Comparison of ENCODE assay signal across 31 cellular contexts in genomic region chr9:102445906-102446305, GRCh38.
"Had no signal": no experiment of that assay in that cellular context is flagged by ENCODE, and none has a peak within 500 bp of the region (broad histone marks: within the 10 kb centered on the region; RNA-seq: fewer than 3 reads in every experiment).

No MANE protein-coding gene starts in this region.

- FAIRE-seq: astrocyte, bronchial epithelial cell had no signal

- H2AFZ ChIP-seq: hepatocyte had no signal

- H3K4me3 Mint-ChIP-seq: activated B cell treated with CpG ODN at 0.5 μM for 24 hours; activated CD8-positive, alpha-beta T cell treated with anti-CD3 and anti-CD28 coated beads for 36 hours; activated naive CD8-positive, alpha-beta T cell; activated T-cell treated with anti-CD3 and anti-CD28 coated beads, Interleukin-2, amount 50 U/mL, for 4 hours; activated T-helper 17 cell treated with anti-CD3 and anti-CD28 coated beads, Interleukin-2, amount 50 U/mL, for 72 hours; central memory CD8-positive, alpha-beta T cell; dendritic cell treated with granulocyte-macrophage colony-stimulating factor and Interleukin-4, amounts not matched to agents 40 ng/mL and 50 ng/mL, for 4 days; T-helper 17 cell had no signal

- H3K36me3 Mint-ChIP-seq: activated naive CD8-positive, alpha-beta T cell had no signal

- H3K4me2 ChIP-seq: hepatocyte had no signal

- H3K36me3 ChIP-seq: brain microvascular endothelial cell, esophagus muscularis mucosa, gastrocnemius medialis, heart right ventricle had no signal

- H3K27ac ChIP-seq: brain microvascular endothelial cell, coronary artery, dorsolateral prefrontal cortex, esophagus muscularis mucosa, foreskin keratinocyte, gastrocnemius medialis, heart right ventricle, hepatocyte had no signal

- H3K79me2 ChIP-seq: hepatocyte had no signal

- ATAC-seq: activated CD4-positive, CD25-positive, alpha-beta regulatory T cell treated with anti-CD3 and anti-CD28 coated beads, Interleukin-2, amount 50 U/mL, for 24 hours; activated CD8-positive, alpha-beta T cell treated with anti-CD3 and anti-CD28 coated beads for 36 hours; activated T-cell treated with anti-CD3 and anti-CD28 coated beads, Interleukin-2, amount 50 U/mL, for 4 hours; activated T-helper 17 cell treated with anti-CD3 and anti-CD28 coated beads, Interleukin-2, amount 50 U/mL, for 72 hours; foreskin keratinocyte; gastrocnemius medialis; heart right ventricle; T-helper 17 cell had no signal

- H3K4me3 ChIP-seq: coronary artery, dorsolateral prefrontal cortex, esophagus muscularis mucosa, gastrocnemius medialis, heart right ventricle, hepatocyte had no signal

- H3K27me3 Mint-ChIP-seq: activated B cell treated with CpG ODN at 0.5 μM for 24 hours; activated CD8-positive, alpha-beta T cell treated with anti-CD3 and anti-CD28 coated beads for 36 hours; activated naive CD8-positive, alpha-beta T cell; activated T-helper 17 cell treated with anti-CD3 and anti-CD28 coated beads, Interleukin-2, amount 50 U/mL, for 72 hours; central memory CD8-positive, alpha-beta T cell; dendritic cell treated with granulocyte-macrophage colony-stimulating factor and Interleukin-4, amounts not matched to agents 40 ng/mL and 50 ng/mL, for 4 days; T-helper 17 cell had no signal

- H3K4me1 ChIP-seq: esophagus muscularis mucosa, foreskin keratinocyte, gastrocnemius medialis, heart right ventricle had no signal

- DNase-seq: activated B cell treated with CpG ODN at 0.5 μM for 24 hours; activated CD4-positive, alpha-beta T cell treated with anti-CD3 and anti-CD28 coated beads for 48 hours; activated CD4-positive, alpha-beta T cell treated with anti-CD3 and anti-CD28 coated beads, Interleukin-2, amount 50 U/mL, for 1 hour; activated CD4-positive, alpha-beta T cell treated with anti-CD3 and anti-CD28 coated beads, Interleukin-2, amount 50 U/mL, for 48 hours; activated CD8-positive, alpha-beta memory T cell treated with anti-CD3 and anti-CD28 coated beads for 24 hours; activated CD8-positive, alpha-beta T cell treated with anti-CD3 and anti-CD28 coated beads for 36 hours; activated effector memory CD4-positive, alpha-beta T cell treated with Interleukin-2 at 50 U/mL for 16 hours; activated gamma-delta T cell treated with Interleukin-2 at 50 U/mL for 16 hours; activated naive CD4-positive, alpha-beta T cell treated with anti-CD3 and anti-CD28 coated beads, Interleukin-2, amount 50 U/mL, for 16 hours; activated naive CD4-positive, alpha-beta T cell treated with Interleukin-2 at 50 U/mL for 16 hours; activated T-cell treated with anti-CD3 and anti-CD28 coated beads, Interleukin-2, amount 50 U/mL, for 4 hours; amniotic stem cell; anterior cingulate cortex; brain microvascular endothelial cell; dorsolateral prefrontal cortex; effector memory CD4-positive, alpha-beta T cell; erythroblast; foreskin keratinocyte; gastrocnemius medialis; heart right ventricle; T-helper 17 cell had no signal

- H3K27me3 ChIP-seq: brain microvascular endothelial cell, dorsolateral prefrontal cortex, esophagus muscularis mucosa, foreskin keratinocyte, gastrocnemius medialis, heart right ventricle, hepatocyte had no signal

- H3K9me3 ChIP-seq: gastrocnemius medialis had no signal

- H3K4me1 Mint-ChIP-seq: activated B cell treated with CpG ODN at 0.5 μM for 24 hours; activated T-helper 17 cell treated with anti-CD3 and anti-CD28 coated beads, Interleukin-2, amount 50 U/mL, for 72 hours; central memory CD8-positive, alpha-beta T cell; T-helper 17 cell had no signal

- H3K27ac Mint-ChIP-seq: activated B cell treated with CpG ODN at 0.5 μM for 24 hours; activated CD8-positive, alpha-beta T cell treated with anti-CD3 and anti-CD28 coated beads for 36 hours; activated naive CD8-positive, alpha-beta T cell; activated T-helper 17 cell treated with anti-CD3 and anti-CD28 coated beads, Interleukin-2, amount 50 U/mL, for 72 hours; dendritic cell treated with granulocyte-macrophage colony-stimulating factor and Interleukin-4, amounts not matched to agents 40 ng/mL and 50 ng/mL, for 4 days; T-helper 17 cell had no signal
